Comparison of ENCODE assay signal across 8 cellular contexts in the genomic region with DNA sequence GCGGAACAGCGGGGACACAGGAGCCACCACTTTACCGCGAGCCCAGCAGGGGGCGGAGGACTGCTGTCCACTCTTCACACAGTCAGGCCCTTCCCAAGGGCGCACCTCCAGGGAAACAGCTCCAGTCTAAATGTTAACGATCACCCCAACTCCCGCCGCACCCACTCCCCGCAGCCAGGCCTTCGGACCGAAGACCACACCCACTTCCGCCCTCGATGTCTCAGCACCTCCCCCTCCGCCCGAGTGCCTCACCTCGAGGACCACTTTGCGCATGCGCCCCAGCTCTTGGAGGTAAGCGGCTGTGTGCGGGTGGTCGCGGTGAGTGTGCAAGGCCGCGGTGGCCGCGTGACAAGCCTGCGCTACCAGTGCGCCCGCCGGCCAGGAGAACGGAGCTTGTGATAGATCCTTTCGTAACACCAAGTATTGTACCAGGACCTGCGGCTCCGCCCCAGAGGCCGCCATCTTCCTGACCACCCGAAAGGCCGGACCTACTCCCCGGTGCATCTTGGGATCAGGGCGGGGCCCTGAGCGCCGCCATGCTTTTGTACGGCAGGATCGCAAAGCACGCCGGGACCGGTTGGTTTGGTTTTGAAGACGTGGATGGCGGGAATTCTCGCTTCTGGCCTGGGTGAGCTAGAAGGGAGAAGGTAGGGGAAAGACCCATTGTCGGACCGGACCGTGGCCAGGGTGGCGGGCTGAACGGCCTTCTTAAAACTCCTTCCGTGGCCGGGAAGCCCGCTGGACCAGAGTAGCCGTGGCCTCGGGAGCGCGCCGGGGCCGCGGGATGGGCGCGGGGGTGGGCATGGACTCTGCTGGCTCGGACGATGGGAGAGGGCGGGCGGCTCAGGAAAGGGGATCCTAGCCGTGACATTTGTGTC. TPM values are rescaled to one million over a fixed set of nuclear protein-coding genes. Genes with fewer than 3 reads are reported as not detected.
A peak's percentile ranks its signal among the peaks of the same experiment; 100 is the strongest.
DNase-seq lines count a peak whose midpoint lies in the region; ATAC-seq, FAIRE-seq and TF ChIP-seq lines count a peak whose summit lies in the region.

A gene with protein sequence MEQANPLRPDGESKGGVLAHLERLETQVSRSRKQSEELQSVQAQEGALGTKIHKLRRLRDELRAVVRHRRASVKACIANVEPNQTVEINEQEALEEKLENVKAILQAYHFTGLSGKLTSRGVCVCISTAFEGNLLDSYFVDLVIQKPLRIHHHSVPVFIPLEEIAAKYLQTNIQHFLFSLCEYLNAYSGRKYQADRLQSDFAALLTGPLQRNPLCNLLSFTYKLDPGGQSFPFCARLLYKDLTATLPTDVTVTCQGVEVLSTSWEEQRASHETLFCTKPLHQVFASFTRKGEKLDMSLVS (plus strand): TSS at position 552 of the 878 bp plus-strand sequence. CDS start 495 bp downstream, outside the sequence.
A gene with protein sequence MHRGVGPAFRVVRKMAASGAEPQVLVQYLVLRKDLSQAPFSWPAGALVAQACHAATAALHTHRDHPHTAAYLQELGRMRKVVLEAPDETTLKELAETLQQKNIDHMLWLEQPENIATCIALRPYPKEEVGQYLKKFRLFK (minus strand): TSS at position 518 of the 878 bp plus-strand sequence. CDS start 14 bp downstream, at position 504.

- POLR2A ChIA-PET in CD4-positive, alpha-beta T cell (lab: Charles Lee), result interaction anchor here (0.8 to 1.8 kb wide), 14 partner anchors 10 to 866 kb away, joined by 3 to 17 read pairs (median 3); a partner anchor contains a TSS
- POLR2A ChIA-PET in HepG2 (lab: Yijun Ruan, JAX), result interaction anchor here (0.7 to 1.8 kb wide), 19 partner anchors 9 to 866 kb away, joined by 3 to 14 read pairs (median 4); a partner anchor contains a TSS

- in situ Hi-C loops in HepG2 (cut with HindIII; ENCODE audit: extremely low pct_ligation_motif_present, low pct_unique_long_range_greater_than_20kb), result loop anchor here (10.0 kb wide), 1 partner anchor 298 kb away; a partner anchor contains a TSS

- peak; percentile 77 for FAIRE-seq in HepG2 (lab: Jason Lieb, UNC)

- H3K27me3 ChIP-seq in CD4-positive, alpha-beta T cell (ENCODE audit: control insufficient read depth, insufficient read depth, low read length), result no peaks in the 10 kb centered on the region
- H3K27me3 ChIP-seq in HepG2 (ENCODE audit: control insufficient read depth in 1 of 2, insufficient read depth in 2 of 2, low read length in 2 of 2), result no peaks in the 10 kb centered on the region; a peak in 1 of 5 replicates

- TF ChIP-seq CTCF in CD4-positive, alpha-beta T cell (IDR thresholded peaks at IDR 0.05), result peak; percentile 60
- peak; percentile 97 for TF ChIP-seq CTCF in HepG2 (CRISPR knock-in tag; IDR thresholded peaks at IDR 0.05)

- peak within 1 kb of the TSS; percentile 93 for H2AFZ ChIP-seq in HepG2 (ENCODE audit: low read length)

- H3K4me1 ChIP-seq in HepG2 (ENCODE audit: insufficient read depth, low read length), result peaks cover 46% of the 10 kb centered on the region

- H3K9me3 Mint-ChIP-seq in CD4-positive, alpha-beta T cell, result no peaks in the 10 kb centered on the region

- H3K27me3 Mint-ChIP-seq in CD4-positive, alpha-beta T cell, result no peaks in the 10 kb centered on the region

- intact Hi-C loops in CD4-positive, alpha-beta T cell (cut with DNase I, micrococcal nuclease), result loop anchor here (2.0 to 10.0 kb wide), 8 partner anchors 34 to 1082 kb away; a partner anchor contains a TSS
- intact Hi-C loops in HepG2 (cut with micrococcal nuclease; ENCODE audit: unreplicated experiment), result loop anchor here (1.0 to 2.0 kb wide), 4 partner anchors 34 to 383 kb away; a partner anchor contains a TSS

- peak within 1 kb of the TSS; percentile 97 for H3K4me3 Mint-ChIP-seq in CD4-positive, alpha-beta T cell

- CTCF ChIA-PET in CD4-positive, alpha-beta T cell (lab: Charles Lee), result interaction anchor here (0.6 to 2.0 kb wide), 4 partner anchors 35 to 866 kb away, joined by 3 to 8 read pairs (median 3); a partner anchor contains a TSS
- CTCF ChIA-PET in HepG2 (lab: Yijun Ruan, JAX; ENCODE audit: low intra/inter-chr PET ratio, low total read pairs), result interaction anchor here (0.5 to 2.9 kb wide), 2 partner anchors 35 to 1330 kb away, joined by 4 to 25 read pairs; no protein-coding TSS in a partner anchor

- peak within 1 kb of the TSS; percentile 81 for H3K4me2 ChIP-seq in HepG2 (ENCODE audit: low read depth, low read length)

- H3K27ac Mint-ChIP-seq in CD4-positive, alpha-beta T cell, result peak within 1 kb of the TSS; percentile 99

- H3K9me3 ChIP-seq in CD4-positive, alpha-beta T cell (ENCODE audit: control insufficient read depth, low read length), result no peaks in the 10 kb centered on the region
- no peaks in the 10 kb centered on the region for H3K9me3 ChIP-seq in HepG2 (ENCODE audit: low read length)

- no peaks in the 10 kb centered on the region for H4K20me1 ChIP-seq in HepG2 (ENCODE audit: insufficient read depth, low read length)

- peaks cover 27% of the 10 kb centered on the region for H3K36me3 Mint-ChIP-seq in CD4-positive, alpha-beta T cell (ENCODE audit: low read depth)

- peaks cover 3 to 20% of the 10 kb centered on the region in 2 experiments; a peak in 4 of 5 replicates for H3K36me3 ChIP-seq in HepG2 (replicated peaks in 1 of 2; ENCODE audit: control insufficient read depth in 1 of 2, insufficient read depth in 2 of 2, low read length in 2 of 2)

- 0% methylated on average over 52 of the region's 72 CpGs for WGBS in HepG2 (ENCODE audit: low lambda C conversion rate)

- H3K4me1 Mint-ChIP-seq in CD4-positive, alpha-beta T cell (ENCODE audit: low read depth), result peaks cover 21% of the 10 kb centered on the region

- peak; percentile 96 for ATAC-seq in CD4-positive, alpha-beta T cell (ENCODE audit: poor library complexity)
- ATAC-seq in GM19397 (IDR thresholded peaks at IDR 0.05; ENCODE audit: unreplicated experiment), result peak; percentile 93
- peak; percentile 88 for ATAC-seq in HG03571 (IDR thresholded peaks at IDR 0.05; ENCODE audit: unreplicated experiment)
- ATAC-seq in HepG2, result peak; percentile 93

- peak; percentile 91 to 94 (median 92) for DNase-seq in CD4-positive, alpha-beta T cell
- DNase-seq in NCI-H774 (lab: John Stamatoyannopoulos, UW), result peak; percentile 94
- DNase-seq in activated CD4-positive, alpha-beta T cell treated with anti-CD3 and anti-CD28 coated beads, Interleukin-2, amount 50 U/mL, for 4 hours, result peak; percentile 92
- peak; percentile 98 for DNase-seq in dermis blood vessel endothelial cell
- DNase-seq in HepG2 (ENCODE audit: low spot score), result peak; percentile 98
- peak; percentile 93 for DNase-seq in stimulated activated CD4-positive, alpha-beta T cell treated with anti-CD3 and anti-CD28 coated beads, Interleukin-4, amount 100 ng/mL, for 1 hour

- peak within 1 kb of the TSS; percentile 85 to 95 (median 86) for H3K4me3 ChIP-seq in HepG2 (replicated peaks in 1 of 3; ENCODE audit: insufficient read depth in 1 of 3, low read depth in 2 of 3, low read length in 3 of 3)

- TF ChIP-seq POLR2A in HepG2 (IDR thresholded peaks at IDR 0.05; ENCODE audit: insufficient read depth in 1 of 2, low read depth in 2 of 2, low read length in 2 of 2), result peak; percentile 72 to 96

- peaks cover 45% of the 10 kb centered on the region for H3K79me2 ChIP-seq in HepG2 (ENCODE audit: insufficient read depth, low read length)

- peak within 1 kb of the TSS; percentile 95 for H3K27ac ChIP-seq in CD4-positive, alpha-beta T cell (ENCODE audit: low read depth, low read length)
- H3K27ac ChIP-seq in HepG2 (ENCODE audit: extremely low read length, insufficient read depth, low read length), result peak within 1 kb of the TSS; percentile 94

- peak; percentile 91 for TF ChIP-seq RAD21 in HepG2 (CRISPR knock-in tag; IDR thresholded peaks at IDR 0.05)

- TF ChIP-seq EP300 in HepG2 (IDR thresholded peaks at IDR 0.05; ENCODE audit: low read depth in 2 of 2, low read length in 2 of 2) (peak in 1 of 2 experiments; percentile 19; a peak in 1 of 4 replicates), HepG2 (CRISPR knock-in tag; IDR thresholded peaks at IDR 0.05; ENCODE audit: borderline replicate concordance) (peak; percentile 53; the same call in 1 of the 2 replicates)

- peak within 1 kb of the TSS; percentile 97 for H3K9ac ChIP-seq in HepG2 (ENCODE audit: insufficient read depth, low read depth, low read length)

- no TSS peak for BruUV-seq in HepG2 (replicated peaks; lab: Mats Ljungman, UMichigan)

RNA-seq across cellular contexts. Expression of the first gene that starts in this region (rescaled TPM):
- 1 to 10 TPM; 3.4 to 3.5 TPM for total RNA-seq in CD4-positive, alpha-beta T cell
- total RNA-seq in dermis blood vessel endothelial cell, result 11.6 and 24.9 TPM in 2 replicates
- total RNA-seq in HepG2 (2016; rRNA removed; fragmentation: Illumina TruSeq; extraction: Trizol), result 35.5 and 41.4 TPM in 2 replicates
- 8.3 and 11.5 TPM in 2 replicates for total RNA-seq in HepG2 (2016; cell fraction: cytosol; rRNA removed; fragmentation: Illumina TruSeq; extraction: Trizol; ENCODE audit: low read depth)
- 35.8 and 39.7 TPM in 2 replicates for total RNA-seq in HepG2 (2016; cell fraction: insoluble cytoplasmic fraction; rRNA removed; fragmentation: Illumina TruSeq; extraction: Trizol)
- total RNA-seq in HepG2 (2016; cell fraction: membrane; rRNA removed; fragmentation: Illumina TruSeq; extraction: Trizol), result 17.2 and 19.2 TPM in 2 replicates
- 37.7 and 41.8 TPM in 2 replicates for total RNA-seq in HepG2 (2016; cell fraction: nucleus; rRNA removed; fragmentation: Illumina TruSeq; extraction: Trizol)
- polyA plus RNA-seq in HepG2 (2011; rRNA removed), result 15.0 and 19.7 TPM in 2 replicates
- 11.4 and 14.1 TPM in 2 replicates for polyA plus RNA-seq in HepG2 (2011; cell fraction: cytosol; rRNA removed)
- polyA plus RNA-seq in HepG2 (2011; cell fraction: nucleus; rRNA removed), result 21.1 and 29.9 TPM in 2 replicates
- polyA plus RNA-seq in HepG2 (2012), result 7.0 and 12.0 TPM in 2 replicates
- 4.1 and 8.1 TPM in 2 replicates for polyA plus RNA-seq in HepG2 (2016; cell fraction: cytosol; fragmentation: Illumina TruSeq; extraction: Trizol; ENCODE audit: low read depth)
- 36.7 and 40.3 TPM in 2 replicates for polyA plus RNA-seq in HepG2 (2016; cell fraction: insoluble cytoplasmic fraction; fragmentation: Illumina TruSeq; extraction: Trizol; ENCODE audit: low read depth)
- polyA plus RNA-seq in HepG2 (2016; cell fraction: membrane; fragmentation: Illumina TruSeq; extraction: Trizol; ENCODE audit: low read depth), result 11.8 and 13.7 TPM in 2 replicates
- polyA plus RNA-seq in HepG2 (2016; cell fraction: nucleus; fragmentation: Illumina TruSeq; extraction: Trizol; ENCODE audit: insufficient read depth, low read depth), result 53.5 and 60.4 TPM in 2 replicates
- 43.4 and 73.1 TPM in 2 replicates for polyA minus RNA-seq in HepG2 (2011; rRNA and poly(A)+ RNA removed; ENCODE audit: low replicate concordance)
- 7.8 and 14.2 TPM in 2 replicates for polyA minus RNA-seq in HepG2 (2011; cell fraction: cytosol; rRNA and poly(A)+ RNA removed)
- polyA minus RNA-seq in HepG2 (2011; cell fraction: nucleus; rRNA and poly(A)+ RNA removed), result 38.0 and 52.5 TPM in 2 replicates

RNA-seq across cellular contexts. Expression of the second gene that starts in this region (rescaled TPM):
- 10 to 100 TPM; 15.3 to 15.7 TPM for total RNA-seq in CD4-positive, alpha-beta T cell
- total RNA-seq in dermis blood vessel endothelial cell (22.2 and 41.9 TPM in 2 replicates), HepG2 (2016; rRNA removed; fragmentation: Illumina TruSeq; extraction: Trizol) (69.1 and 72.6 TPM in 2 replicates)
- total RNA-seq in HepG2 (2016; cell fraction: cytosol; rRNA removed; fragmentation: Illumina TruSeq; extraction: Trizol; ENCODE audit: low read depth), result 60.4 and 67.3 TPM in 2 replicates
- 72.7 and 87.7 TPM in 2 replicates for total RNA-seq in HepG2 (2016; cell fraction: insoluble cytoplasmic fraction; rRNA removed; fragmentation: Illumina TruSeq; extraction: Trizol)
- total RNA-seq in HepG2 (2016; cell fraction: membrane; rRNA removed; fragmentation: Illumina TruSeq; extraction: Trizol), result 94.1 and 99.1 TPM in 2 replicates
- total RNA-seq in HepG2 (2016; cell fraction: nucleus; rRNA removed; fragmentation: Illumina TruSeq; extraction: Trizol), result 23.3 and 24.3 TPM in 2 replicates
- polyA plus RNA-seq in HepG2 (2011; rRNA removed), result 75.4 and 90.8 TPM in 2 replicates
- 56.6 and 90.9 TPM in 2 replicates for polyA plus RNA-seq in HepG2 (2011; cell fraction: cytosol; rRNA removed)
- 25.2 and 28.1 TPM in 2 replicates for polyA plus RNA-seq in HepG2 (2011; cell fraction: nucleus; rRNA removed)
- polyA plus RNA-seq in HepG2 (2012), result 66.4 and 75.5 TPM in 2 replicates
- polyA plus RNA-seq in HepG2 (2016; cell fraction: cytosol; fragmentation: Illumina TruSeq; extraction: Trizol; ENCODE audit: low read depth), result 77.6 and 78.5 TPM in 2 replicates
- polyA plus RNA-seq in HepG2 (2016; cell fraction: insoluble cytoplasmic fraction; fragmentation: Illumina TruSeq; extraction: Trizol; ENCODE audit: low read depth), result 76.5 and 83.9 TPM in 2 replicates
- 88.1 and 94.4 TPM in 2 replicates for polyA plus RNA-seq in HepG2 (2016; cell fraction: membrane; fragmentation: Illumina TruSeq; extraction: Trizol; ENCODE audit: low read depth)
- 51.1 and 58.4 TPM in 2 replicates for polyA plus RNA-seq in HepG2 (2016; cell fraction: nucleus; fragmentation: Illumina TruSeq; extraction: Trizol; ENCODE audit: insufficient read depth, low read depth)
- polyA minus RNA-seq in HepG2 (2011; rRNA and poly(A)+ RNA removed; ENCODE audit: low replicate concordance), result 41.5 and 57.2 TPM in 2 replicates
- polyA minus RNA-seq in HepG2 (2011; cell fraction: cytosol; rRNA and poly(A)+ RNA removed), result 8.2 and 15.7 TPM in 2 replicates
- 25.1 and 28.7 TPM in 2 replicates for polyA minus RNA-seq in HepG2 (2011; cell fraction: nucleus; rRNA and poly(A)+ RNA removed)

Comparison
In these comparisons a context has a peak if more than half of its experiments do, and no peak if none do; other contexts are left out.
1. Peak in every context shown above with its lines: DNase-seq, ATAC-seq, H3K4me3 ChIP-seq and H3K27ac ChIP-seq.